ENCODE assay signal across 9 cellular contexts in genomic region chr1:159014851-159015250, GRCh38. TPM values are rescaled to one million over a fixed set of nuclear protein-coding genes. Genes with fewer than 3 reads are reported as not detected.
DNase-seq lines count a peak whose midpoint lies in the region; ATAC-seq and TF ChIP-seq lines count a peak whose summit lies in the region.
"Had no signal": no experiment of that assay in that cellular context is flagged by ENCODE, and none has a peak within 500 bp of the region (broad histone marks: within the 10 kb centered on the region; RNA-seq: fewer than 3 reads in every experiment).

No MANE protein-coding gene starts in this region.

- H3K27ac Mint-ChIP-seq in activated T-helper 1 cell treated with anti-CD3 and anti-CD28 coated beads, Interleukin-12 subunit alpha, Interleukin-12 subunit beta, Interleukin-2, Interleukin-4 antibody, amounts not matched to agents 30 ng/mL and 10 ng/mL and 1 ng/mL, durations not matched to agents 14 hours and 24 hours and 36 hours = peak overlapping the region; percentile 99

- peaks cover 77% of the 10 kb centered on the region for H3K36me3 Mint-ChIP-seq in activated T-helper 1 cell treated with anti-CD3 and anti-CD28 coated beads, Interleukin-12 subunit alpha, Interleukin-12 subunit beta, Interleukin-2, Interleukin-4 antibody, amounts not matched to agents 30 ng/mL and 10 ng/mL and 1 ng/mL, durations not matched to agents 14 hours and 24 hours and 36 hours (ENCODE audit: low read depth)

- DNase-seq in stimulated activated CD4-positive, alpha-beta T cell treated with anti-CD3 and anti-CD28 coated beads, Interleukin-4, amount 100 ng/mL, for 24 hours = peak; percentile 36
- DNase-seq in stimulated activated CD4-positive, alpha-beta T cell treated with anti-CD3 and anti-CD28 coated beads, Interleukin-4, amount 100 ng/mL, for 1 hour = no peak
- no peak for DNase-seq in activated T-helper 1 cell treated with anti-CD3 and anti-CD28 coated beads, Interleukin-12 subunit alpha, Interleukin-12 subunit beta, Interleukin-2, Interleukin-4 antibody, amounts not matched to agents 30 ng/mL and 10 ng/mL and 1 ng/mL, durations not matched to agents 14 hours and 24 hours and 36 hours (ENCODE audit: low spot score)
- DNase-seq in lower lobe of right lung (no peak), cerebellum (ENCODE audit: low spot score) (no peak), pons (ENCODE audit: low spot score) (no peak), RPMI8226 (no peak)
- DNase-seq: COR-L47 had no signal

- no peaks in the 10 kb centered on the region for H3K9me3 ChIP-seq in lower lobe of right lung

- peaks cover 66% of the 10 kb centered on the region for H3K4me1 Mint-ChIP-seq in activated T-helper 1 cell treated with anti-CD3 and anti-CD28 coated beads, Interleukin-12 subunit alpha, Interleukin-12 subunit beta, Interleukin-2, Interleukin-4 antibody, amounts not matched to agents 30 ng/mL and 10 ng/mL and 1 ng/mL, durations not matched to agents 14 hours and 24 hours and 36 hours (ENCODE audit: low read depth)

- no peaks in the 10 kb centered on the region for H3K27me3 Mint-ChIP-seq in activated T-helper 1 cell treated with anti-CD3 and anti-CD28 coated beads, Interleukin-12 subunit alpha, Interleukin-12 subunit beta, Interleukin-2, Interleukin-4 antibody, amounts not matched to agents 30 ng/mL and 10 ng/mL and 1 ng/mL, durations not matched to agents 14 hours and 24 hours and 36 hours (ENCODE audit: insufficient read depth)

- H3K36me3 ChIP-seq in lower lobe of right lung = peaks cover 53% of the 10 kb centered on the region

- no peaks in the 10 kb centered on the region for H3K27me3 ChIP-seq in lower lobe of right lung (ENCODE audit: low read depth)

- ATAC-seq in lower lobe of right lung (no peak), GM19035 (IDR thresholded peaks at IDR 0.05; ENCODE audit: unreplicated experiment) (no peak)

- no peaks in the 10 kb centered on the region for H3K9me3 Mint-ChIP-seq in activated T-helper 1 cell treated with anti-CD3 and anti-CD28 coated beads, Interleukin-12 subunit alpha, Interleukin-12 subunit beta, Interleukin-2, Interleukin-4 antibody, amounts not matched to agents 30 ng/mL and 10 ng/mL and 1 ng/mL, durations not matched to agents 14 hours and 24 hours and 36 hours

- peaks cover 56% of the 10 kb centered on the region for H3K4me1 ChIP-seq in lower lobe of right lung

- H3K27ac ChIP-seq in lower lobe of right lung = peak overlapping the region; percentile 31

- TF ChIP-seq CTCF in lower lobe of right lung (IDR thresholded peaks at IDR 0.05) = no peak

- peak overlapping the region; percentile 91 for H3K4me3 Mint-ChIP-seq in activated T-helper 1 cell treated with anti-CD3 and anti-CD28 coated beads, Interleukin-12 subunit alpha, Interleukin-12 subunit beta, Interleukin-2, Interleukin-4 antibody, amounts not matched to agents 30 ng/mL and 10 ng/mL and 1 ng/mL, durations not matched to agents 14 hours and 24 hours and 36 hours

- intact Hi-C loops in activated T-helper 1 cell treated with anti-CD3 and anti-CD28 coated beads, Interleukin-12 subunit alpha, Interleukin-12 subunit beta, Interleukin-2, Interleukin-4 antibody, amounts not matched to agents 30 ng/mL and 10 ng/mL and 1 ng/mL, durations not matched to agents 14 hours and 24 hours and 36 hours (cut with micrococcal nuclease) = loop anchor here (1.0 to 10.0 kb wide), 5 partner anchors 12 to 1016 kb away; partner anchors contain the start of gene PIGM
- intact Hi-C loops in lower lobe of right lung (cut with DNase I) = no loop called here

- peak overlapping the region; percentile 19 for H3K4me3 ChIP-seq in lower lobe of right lung

RNA-seq across cellular contexts. Expression of gene IFI16, which starts 5.1 kb away (rescaled TPM):
- 223 and 232 TPM in 2 replicates for total RNA-seq in activated T-helper 1 cell treated with anti-CD3 and anti-CD28 coated beads, Interleukin-12 subunit alpha, Interleukin-12 subunit beta, Interleukin-2, Interleukin-4 antibody, amounts not matched to agents 30 ng/mL and 10 ng/mL and 1 ng/mL, durations not matched to agents 14 hours and 24 hours and 36 hours
- 102 TPM for total RNA-seq in lower lobe of right lung
- 13.4 TPM for total RNA-seq in cerebellum
